8 cellular contexts compared by ENCODE assay signal in genomic region chr2:201129044-201129505, GRCh38. TPM values are rescaled to one million over a fixed set of nuclear protein-coding genes. Genes with fewer than 3 reads are reported as not detected.
A peak's percentile ranks its signal among the peaks of the same experiment; 100 is the strongest.
DNase-seq lines count a peak whose midpoint lies in the region; ATAC-seq and TF ChIP-seq lines count a peak whose summit lies in the region.

No MANE protein-coding gene starts in this region.

- H3K4me3 Mint-ChIP-seq in activated T-cell treated with anti-CD3 and anti-CD28 coated beads, Interleukin-2, amount 50 U/mL, for 4 hours = peak overlapping the region; percentile 88
- H3K4me3 Mint-ChIP-seq in stimulated activated memory B cell treated with anti-CD40 and anti-IgM and Interleukin-4, amounts not matched to agents 10 μg/mL and 1 μg/mL and 100 μg/mL, for 72 hours = peak overlapping the region; percentile 88
- no peak overlapping the region for H3K4me3 Mint-ChIP-seq in glutamatergic neuron (ENCODE audit: unreplicated experiment)

- H3K36me3 Mint-ChIP-seq in activated T-cell treated with anti-CD3 and anti-CD28 coated beads, Interleukin-2, amount 50 U/mL, for 4 hours (ENCODE audit: insufficient read depth) = peaks cover 43% of the 10 kb centered on the region
- H3K36me3 Mint-ChIP-seq in stimulated activated memory B cell treated with anti-CD40 and anti-IgM and Interleukin-4, amounts not matched to agents 10 μg/mL and 1 μg/mL and 100 μg/mL, for 72 hours = peaks cover 49% of the 10 kb centered on the region
- H3K36me3 Mint-ChIP-seq in glutamatergic neuron (ENCODE audit: unreplicated experiment) = no peaks in the 10 kb centered on the region

- peak overlapping the region; percentile 26 for H3K4me3 ChIP-seq in AG10803 (ENCODE audit: low read length)

- peaks cover 68% of the 10 kb centered on the region for H3K4me1 Mint-ChIP-seq in activated T-cell treated with anti-CD3 and anti-CD28 coated beads, Interleukin-2, amount 50 U/mL, for 4 hours (ENCODE audit: low read depth)
- H3K4me1 Mint-ChIP-seq in stimulated activated memory B cell treated with anti-CD40 and anti-IgM and Interleukin-4, amounts not matched to agents 10 μg/mL and 1 μg/mL and 100 μg/mL, for 72 hours = peaks cover 78% of the 10 kb centered on the region
- peaks cover 24% of the 10 kb centered on the region for H3K4me1 Mint-ChIP-seq in glutamatergic neuron (ENCODE audit: low read depth, unreplicated experiment)

- no peak for TF ChIP-seq CTCF in AG10803 (conservative IDR thresholded peaks at IDR 0.05; ENCODE audit: low read length)
- no peak for TF ChIP-seq CTCF in glutamatergic neuron (IDR thresholded peaks at IDR 0.05; ENCODE audit: partially characterized antibody, unreplicated experiment)

- no peaks in the 10 kb centered on the region for H3K27me3 Mint-ChIP-seq in activated T-cell treated with anti-CD3 and anti-CD28 coated beads, Interleukin-2, amount 50 U/mL, for 4 hours (ENCODE audit: low read depth)
- no peaks in the 10 kb centered on the region for H3K27me3 Mint-ChIP-seq in stimulated activated memory B cell treated with anti-CD40 and anti-IgM and Interleukin-4, amounts not matched to agents 10 μg/mL and 1 μg/mL and 100 μg/mL, for 72 hours
- H3K27me3 Mint-ChIP-seq in glutamatergic neuron (ENCODE audit: unreplicated experiment) = no peaks in the 10 kb centered on the region

- ATAC-seq in HG02678 (IDR thresholded peaks at IDR 0.05; ENCODE audit: unreplicated experiment) (peak; percentile 17), HG03432 (IDR thresholded peaks at IDR 0.05; ENCODE audit: unreplicated experiment) (no peak)
- peak; percentile 15 to 20 for ATAC-seq in activated T-cell treated with anti-CD3 and anti-CD28 coated beads, Interleukin-2, amount 50 U/mL, for 4 hours
- ATAC-seq in stimulated activated memory B cell treated with anti-CD40 and anti-IgM and Interleukin-4, amounts not matched to agents 10 μg/mL and 1 μg/mL and 100 μg/mL, for 72 hours = peak; percentile 34

- DNase-seq in AG10803 (ENCODE audit: low read depth) (peak; percentile 84), glomerular endothelial cell (ENCODE audit: extremely low read depth, low read depth, low spot score) (peak; percentile 61), NOMO-1 treated with DMSO at 0.1 percent for 48 hours (lab: John Stamatoyannopoulos, UW; ENCODE audit: unreplicated experiment) (no peak), glutamatergic neuron (no peak)
- no peak for DNase-seq in activated T-cell treated with anti-CD3 and anti-CD28 coated beads, Interleukin-2, amount 50 U/mL, for 4 hours

- H3K27ac Mint-ChIP-seq in stimulated activated memory B cell treated with anti-CD40 and anti-IgM and Interleukin-4, amounts not matched to agents 10 μg/mL and 1 μg/mL and 100 μg/mL, for 72 hours = peak overlapping the region; percentile 96
- H3K27ac Mint-ChIP-seq in glutamatergic neuron (ENCODE audit: unreplicated experiment) = no peak overlapping the region

- H3K9me3 Mint-ChIP-seq in activated T-cell treated with anti-CD3 and anti-CD28 coated beads, Interleukin-2, amount 50 U/mL, for 4 hours = no peaks in the 10 kb centered on the region
- no peaks in the 10 kb centered on the region for H3K9me3 Mint-ChIP-seq in stimulated activated memory B cell treated with anti-CD40 and anti-IgM and Interleukin-4, amounts not matched to agents 10 μg/mL and 1 μg/mL and 100 μg/mL, for 72 hours
- H3K9me3 Mint-ChIP-seq in glutamatergic neuron (ENCODE audit: unreplicated experiment) = peaks cover 3% of the 10 kb centered on the region

RNA-seq across cellular contexts. Expression of gene CFLAR, which starts 13.1 kb away (rescaled TPM):
- 100 to 1,000 TPM; 279 to 340 (median 291) TPM for total RNA-seq in activated T-cell treated with anti-CD3 and anti-CD28 coated beads, Interleukin-2, amount 50 U/mL, for 4 hours
- total RNA-seq in glomerular endothelial cell = 183 and 240 TPM in 2 replicates
- 88.0 TPM for total RNA-seq in glutamatergic neuron (ENCODE audit: unreplicated experiment)

RNA-seq across cellular contexts. Expression of gene CASP10, which starts 53.9 kb away (rescaled TPM):
- total RNA-seq in activated T-cell treated with anti-CD3 and anti-CD28 coated beads, Interleukin-2, amount 50 U/mL, for 4 hours = 1 to 10 TPM; 3.4 to 4.8 (median 4.4) TPM
- total RNA-seq in glomerular endothelial cell (32.3 and 42.1 TPM in 2 replicates), glutamatergic neuron (ENCODE audit: unreplicated experiment) (not detected)

RNA-seq across cellular contexts. Expression of gene NDUFB3, which starts 57.3 kb away (rescaled TPM):
- 100 to 1,000 TPM; 113 to 124 (median 121) TPM for total RNA-seq in activated T-cell treated with anti-CD3 and anti-CD28 coated beads, Interleukin-2, amount 50 U/mL, for 4 hours
- 73.9 and 92.0 TPM in 2 replicates for total RNA-seq in glomerular endothelial cell
- total RNA-seq in glutamatergic neuron (ENCODE audit: unreplicated experiment) = 93.9 TPM

RNA-seq across cellular contexts. Expression of gene HYCC2, which starts 57.6 kb away (rescaled TPM):
- 10 to 100 TPM; 27.2 to 33.3 (median 27.7) TPM for total RNA-seq in activated T-cell treated with anti-CD3 and anti-CD28 coated beads, Interleukin-2, amount 50 U/mL, for 4 hours
- total RNA-seq in glomerular endothelial cell = 6.2 and 11.0 TPM in 2 replicates
- 32.8 TPM for total RNA-seq in glutamatergic neuron (ENCODE audit: unreplicated experiment)

Comparison
In these comparisons a context has a peak if more than half of its experiments do, and no peak if none do; other contexts are left out.
1. DNase-seq: peak in AG10803 (single experiment) and glomerular endothelial cell (single experiment); none in activated T-cell treated with anti-CD3 and anti-CD28 coated beads, Interleukin-2, amount 50 U/mL, for 4 hours (single experiment), NOMO-1 treated with DMSO at 0.1 percent for 48 hours (single experiment) and glutamatergic neuron (single experiment).